Comparison of ENCODE assay signal across 27 cellular contexts in the genomic region with DNA sequence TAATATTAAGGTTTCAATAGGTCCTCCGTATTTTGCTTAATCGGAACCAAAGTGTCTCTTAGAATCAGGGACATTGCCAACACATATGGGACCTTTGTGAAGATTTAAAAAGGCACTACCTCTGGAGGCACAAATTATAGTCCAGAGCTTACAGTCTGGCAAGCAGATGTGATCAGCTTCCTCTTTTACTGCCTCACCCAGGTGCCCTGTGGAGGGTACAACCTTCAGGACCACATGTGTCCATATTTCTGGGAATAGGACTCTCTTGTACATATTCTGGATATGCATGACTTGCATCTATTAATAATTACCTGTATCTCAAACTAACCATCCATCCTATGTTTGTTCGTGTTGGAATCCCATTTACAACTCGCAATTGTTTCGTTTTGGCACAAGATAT.
"Had no signal": no experiment of that assay in that cellular context is flagged by ENCODE, and none has a peak within 500 bp of the region (broad histone marks: within the 10 kb centered on the region; RNA-seq: fewer than 3 reads in every experiment).

No MANE protein-coding gene starts in this region.

- H3K4me3 Mint-ChIP-seq: activated CD4-positive, alpha-beta T cell treated with anti-CD3 and anti-CD28 coated beads for 36 hours; activated CD4-positive, alpha-beta T cell treated with anti-CD3 and anti-CD28 coated beads, Interleukin-2, amount 10 ng/mL, durations not matched to agents 7 days and 5 days; activated CD8-positive, alpha-beta T cell treated with anti-CD3 and anti-CD28 coated beads, Interleukin-2, amount 10 ng/mL, durations not matched to agents 7 days and 5 days; activated T-cell treated with anti-CD3 and anti-CD28 coated beads, Interleukin-2, amount 50 U/mL, for 24 hours; WTC11 had no signal

- H3K4me1 Mint-ChIP-seq: activated CD4-positive, alpha-beta T cell treated with anti-CD3 and anti-CD28 coated beads for 36 hours; activated CD4-positive, alpha-beta T cell treated with anti-CD3 and anti-CD28 coated beads, Interleukin-2, amount 10 ng/mL, durations not matched to agents 7 days and 5 days had no signal

- H3K27me3 ChIP-seq: adrenal gland, body of pancreas, breast epithelium, MG63, SJCRH30 had no signal

- ATAC-seq: activated CD4-positive, alpha-beta T cell treated with anti-CD3 and anti-CD28 coated beads for 36 hours; activated CD4-positive, CD25-positive, alpha-beta regulatory T cell treated with anti-CD3 and anti-CD28 coated beads, Interleukin-2, amount 50 U/mL, for 24 hours; activated CD8-positive, alpha-beta T cell treated with anti-CD3 and anti-CD28 coated beads, Interleukin-2, amount 10 ng/mL, durations not matched to agents 7 days and 5 days; activated naive CD4-positive, alpha-beta T cell treated with anti-CD3 and anti-CD28 coated beads, Interleukin-2, amount 50 U/mL, for 72 hours; body of pancreas; Panc1; WTC11 had no signal

- H3K27ac ChIP-seq: adrenal gland, body of pancreas, breast epithelium, SJCRH30, SK-N-MC had no signal

- H3K27ac Mint-ChIP-seq: activated CD4-positive, alpha-beta T cell treated with anti-CD3 and anti-CD28 coated beads for 36 hours; activated CD4-positive, alpha-beta T cell treated with anti-CD3 and anti-CD28 coated beads, Interleukin-2, amount 10 ng/mL, durations not matched to agents 7 days and 5 days; activated CD8-positive, alpha-beta T cell treated with anti-CD3 and anti-CD28 coated beads, Interleukin-2, amount 10 ng/mL, durations not matched to agents 7 days and 5 days; activated naive CD4-positive, alpha-beta T cell treated with anti-CD3 and anti-CD28 coated beads, Interleukin-2, amount 50 U/mL, for 72 hours; activated T-cell treated with anti-CD3 and anti-CD28 coated beads, Interleukin-2, amount 50 U/mL, for 24 hours; activated T-helper 2 cell treated with anti-CD3 and anti-CD28 coated beads, Interferon-gamma antibody, Interleukin-2, Interleukin-4, amounts not matched to agents 10 μg/mL and 5 μg/mL and 100 μg/mL, durations not matched to agents 14 hours and 24 hours and 36 hours; WTC11 had no signal

- H3K27me3 Mint-ChIP-seq: activated CD4-positive, alpha-beta T cell treated with anti-CD3 and anti-CD28 coated beads for 36 hours; activated CD4-positive, alpha-beta T cell treated with anti-CD3 and anti-CD28 coated beads, Interleukin-2, amount 10 ng/mL, durations not matched to agents 7 days and 5 days; activated T-cell treated with anti-CD3 and anti-CD28 coated beads, Interleukin-2, amount 50 U/mL, for 24 hours had no signal

- H3K9me3 ChIP-seq: adrenal gland, body of pancreas, breast epithelium, MG63, SJCRH30 had no signal

- H3K9me3 Mint-ChIP-seq: activated CD4-positive, alpha-beta T cell treated with anti-CD3 and anti-CD28 coated beads, Interleukin-2, amount 10 ng/mL, durations not matched to agents 7 days and 5 days; activated T-helper 2 cell treated with anti-CD3 and anti-CD28 coated beads, Interferon-gamma antibody, Interleukin-2, Interleukin-4, amounts not matched to agents 10 μg/mL and 5 μg/mL and 100 μg/mL, durations not matched to agents 14 hours and 24 hours and 36 hours; WTC11 had no signal

- H3K4me1 ChIP-seq: adrenal gland, body of pancreas, breast epithelium, SJCRH30 had no signal

- DNase-seq: activated CD4-positive, alpha-beta T cell treated with anti-CD3 and anti-CD28 coated beads for 36 hours; activated CD4-positive, alpha-beta T cell treated with anti-CD3 and anti-CD28 coated beads, Interleukin-2, amount 10 ng/mL, durations not matched to agents 7 days and 5 days; activated CD4-positive, alpha-beta T cell treated with anti-CD3 and anti-CD28 coated beads, Interleukin-2, amount 50 U/mL, for 48 hours; activated CD8-positive, alpha-beta T cell treated with anti-CD3 and anti-CD28 coated beads, Interleukin-2, amount 10 ng/mL, durations not matched to agents 7 days and 5 days; activated gamma-delta T cell; activated naive CD4-positive, alpha-beta T cell treated with Interleukin-2 at 50 U/mL for 16 hours; activated T-cell treated with anti-CD3 and anti-CD28 coated beads, Interleukin-2, amount 50 U/mL, for 24 hours; adrenal gland; body of pancreas; Kasumi-1; MG63; NCI-H1092; NCI-H1436 treated with DMSO at 0.1 percent for 48 hours; NCI-H1694 treated with DMSO at 0.1 percent for 48 hours; NCI-H2029; NCI-H345; NCI-H526; NCI-H774; SHP77; SJCRH30 had no signal

- H3K36me3 Mint-ChIP-seq: activated naive CD4-positive, alpha-beta T cell treated with anti-CD3 and anti-CD28 coated beads, Interleukin-2, amount 50 U/mL, for 72 hours; WTC11 had no signal
